In the genomic region with DNA sequence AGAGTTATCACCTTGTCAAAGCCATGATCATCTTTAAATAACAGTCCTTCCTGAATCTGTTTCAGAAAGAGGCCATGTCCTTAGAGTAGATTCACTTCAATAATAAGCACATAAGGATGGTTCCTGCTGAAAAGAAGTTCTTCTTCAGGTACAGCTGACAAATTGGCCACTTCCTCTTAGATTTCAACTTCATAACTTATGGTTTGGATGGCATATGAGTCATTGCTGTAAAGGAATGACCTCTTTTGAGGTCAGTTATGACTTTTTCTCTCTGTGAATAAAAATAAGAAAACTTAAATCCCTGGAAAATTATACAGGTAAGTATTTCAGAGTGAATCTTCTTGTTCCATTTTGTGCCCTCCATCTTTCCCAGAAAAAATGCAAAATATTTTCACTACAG, we compare ENCODE assay signal across 21 cellular contexts.
A peak's percentile ranks its signal among the peaks of the same experiment; 100 is the strongest.
DNase-seq lines count a peak whose midpoint lies in the region; ATAC-seq and TF ChIP-seq lines count a peak whose summit lies in the region.
"Had no signal": no experiment of that assay in that cellular context is flagged by ENCODE, and none has a peak within 500 bp of the region (broad histone marks: within the 10 kb centered on the region; RNA-seq: fewer than 3 reads in every experiment).

No MANE protein-coding gene starts in this region.

- H3K9me2 ChIP-seq in SK-N-SH = no peaks in the 10 kb centered on the region

- H3K36me3 ChIP-seq in SK-N-SH (replicated peaks in 1 of 2; ENCODE audit: control insufficient read depth in 1 of 2, insufficient read depth in 2 of 2, low read length in 1 of 2) (no peaks in the 10 kb centered on the region), testis (ENCODE audit: low read depth, missing control alignments) (no peaks in the 10 kb centered on the region)
- H3K36me3 ChIP-seq: BLaER1, left ventricle myocardium inferior, suprapubic skin had no signal

- H3K9me3 ChIP-seq in SK-N-SH (no peaks in the 10 kb centered on the region), testis (no peaks in the 10 kb centered on the region)
- H3K9me3 ChIP-seq: BLaER1, left ventricle myocardium inferior, mucosa of descending colon, suprapubic skin had no signal

- peak; percentile 36; the same call in 1 of the 3 replicates for ATAC-seq in SK-N-SH treated with all-trans-retinoic acid at 6 μM for 48 hours
- no peak for ATAC-seq in GM18861 (IDR thresholded peaks at IDR 0.05; ENCODE audit: unreplicated experiment)
- ATAC-seq: esophagus mucosa, mucosa of descending colon had no signal

- H3K27ac ChIP-seq in SK-N-SH (ENCODE audit: low read depth in 2 of 2, low read length in 1 of 2) (no peak overlapping the region), testis (no peak overlapping the region)
- H3K27ac ChIP-seq: BLaER1, left ventricle myocardium inferior, suprapubic skin had no signal

- no peak for TF ChIP-seq EP300 in SK-N-SH (IDR thresholded peaks at IDR 0.05; ENCODE audit: borderline replicate concordance in 1 of 2, low read depth in 1 of 2, low read length in 1 of 2)

- no peaks in the 10 kb centered on the region for H3K4me1 ChIP-seq in SK-N-SH (ENCODE audit: control insufficient read depth in 1 of 2, insufficient read depth in 2 of 2, low read depth in 1 of 2, low read length in 1 of 2)
- peaks cover 5% of the 10 kb centered on the region for H3K4me1 ChIP-seq in testis
- H3K4me1 ChIP-seq: BLaER1, suprapubic skin had no signal

- H3F3A ChIP-seq in SK-N-SH (replicated peaks; ENCODE audit: insufficient read depth) = no peaks in the 10 kb centered on the region

- intact Hi-C loops in testis (cut with DNase I; ENCODE audit: low total_unique reads) = no loop called here

- H3K4me3 ChIP-seq in SK-N-SH (ENCODE audit: low read depth in 2 of 2, low read length in 1 of 2) = no peak overlapping the region
- no peak overlapping the region for H3K4me3 ChIP-seq in testis
- H3K4me3 ChIP-seq: BLaER1, left ventricle myocardium inferior, mucosa of descending colon, suprapubic skin had no signal

- no peak overlapping the region for H2AFZ ChIP-seq in SK-N-SH (ENCODE audit: low read depth)

- POLR2A ChIA-PET in SK-N-SH (lab: Yijun Ruan, JAX) = no interaction called here

- DNase-seq in SK-N-SH (no peak), NOMO-1 treated with dmso at 0.1 percent for 144 hours (lab: John Stamatoyannopoulos, UW; ENCODE audit: unreplicated experiment) (peak; percentile 33), amniotic epithelial cell (ENCODE audit: low read depth) (peak; percentile 37), NCI-H2081 treated with DMSO at 0.1 percent for 48 hours (lab: John Stamatoyannopoulos, UW) (no peak), HuH-7.5 (ENCODE audit: low spot score) (no peak), testis (no peak)
- DNase-seq: 8988T; activated CD4-positive, alpha-beta T cell treated with anti-CD3 and anti-CD28 coated beads for 1 hour; caudate nucleus; H9; KG1; left ventricle myocardium inferior; mucosa of descending colon; NCI-H1436; SIG-M5; stimulated activated CD4-positive, alpha-beta T cell treated with anti-CD3 and anti-CD28 coated beads, Interleukin-12 subunit alpha, Interleukin-12 subunit beta, amount 100 ng/mL, for 4 hours had no signal

- no peak overlapping the region for H3K9ac ChIP-seq in SK-N-SH
- H3K9ac ChIP-seq: BLaER1 had no signal

- TF ChIP-seq POLR2A in testis (IDR thresholded peaks at IDR 0.05) = no peak

- CTCF ChIA-PET in SK-N-SH (lab: Yijun Ruan, JAX) = interaction anchor here (1.7 kb wide), 1 partner anchor 33 kb away, joined by 3 read pairs; no protein-coding TSS in a partner anchor

- no peaks in the 10 kb centered on the region for H3K27me3 ChIP-seq in SK-N-SH (ENCODE audit: insufficient read depth)
- H3K27me3 ChIP-seq in testis = no peaks in the 10 kb centered on the region
- H3K27me3 ChIP-seq: BLaER1, suprapubic skin had no signal

- H3K4me2 ChIP-seq in SK-N-SH = no peak overlapping the region
- H3K4me2 ChIP-seq: BLaER1 had no signal

- no peaks in the 10 kb centered on the region for H3K79me2 ChIP-seq in SK-N-SH (ENCODE audit: insufficient read depth)

- TF ChIP-seq CTCF in SK-N-SH (IDR thresholded peaks at IDR 0.05) (no peak), testis (IDR thresholded peaks at IDR 0.05) (no peak)

- no peaks in the 10 kb centered on the region for H4K20me1 ChIP-seq in SK-N-SH (ENCODE audit: insufficient read depth)
- H4K20me1 ChIP-seq: BLaER1 had no signal

- TF ChIP-seq RAD21 in SK-N-SH (IDR thresholded peaks at IDR 0.05; ENCODE audit: low read length) = no peak

TF ChIP-seq in SK-N-SH treated with all-trans-retinoic acid at 6 μM for 48 hours, 23 proteins besides CTCF, POLR2A, EP300 and RAD21:
- TF ChIP-seq ZFP3 (CRISPR knock-in tag; IDR thresholded peaks at IDR 0.05) (no peak), ESRRG (CRISPR knock-in tag; IDR thresholded peaks at IDR 0.05) (no peak), ZNF70 (CRISPR knock-in tag; IDR thresholded peaks at IDR 0.05) (no peak), ZFP30 (CRISPR knock-in tag; IDR thresholded peaks at IDR 0.05) (no peak), RARB (CRISPR knock-in tag; IDR thresholded peaks at IDR 0.05) (no peak), ARNTL (CRISPR knock-in tag; IDR thresholded peaks at IDR 0.05; ENCODE audit: borderline replicate concordance, low read depth) (no peak), OSR1 (CRISPR knock-in tag; IDR thresholded peaks at IDR 0.05) (no peak), ZNF565 (CRISPR knock-in tag; conservative IDR thresholded peaks at IDR 0.05; ENCODE audit: low read depth) (no peak), ISL1 (CRISPR knock-in tag; IDR thresholded peaks at IDR 0.05) (no peak), TCF4 (CRISPR knock-in tag; IDR thresholded peaks at IDR 0.05; ENCODE audit: borderline replicate concordance) (no peak), CSDC2 (CRISPR knock-in tag; IDR thresholded peaks at IDR 0.05) (no peak), TOX (CRISPR knock-in tag; IDR thresholded peaks at IDR 0.05; ENCODE audit: borderline replicate concordance) (no peak), GLIS3 (CRISPR knock-in tag; IDR thresholded peaks at IDR 0.05) (no peak), ZNF8 (CRISPR knock-in tag; IDR thresholded peaks at IDR 0.05) (no peak)
- TF ChIP-seq, protein P1, sequence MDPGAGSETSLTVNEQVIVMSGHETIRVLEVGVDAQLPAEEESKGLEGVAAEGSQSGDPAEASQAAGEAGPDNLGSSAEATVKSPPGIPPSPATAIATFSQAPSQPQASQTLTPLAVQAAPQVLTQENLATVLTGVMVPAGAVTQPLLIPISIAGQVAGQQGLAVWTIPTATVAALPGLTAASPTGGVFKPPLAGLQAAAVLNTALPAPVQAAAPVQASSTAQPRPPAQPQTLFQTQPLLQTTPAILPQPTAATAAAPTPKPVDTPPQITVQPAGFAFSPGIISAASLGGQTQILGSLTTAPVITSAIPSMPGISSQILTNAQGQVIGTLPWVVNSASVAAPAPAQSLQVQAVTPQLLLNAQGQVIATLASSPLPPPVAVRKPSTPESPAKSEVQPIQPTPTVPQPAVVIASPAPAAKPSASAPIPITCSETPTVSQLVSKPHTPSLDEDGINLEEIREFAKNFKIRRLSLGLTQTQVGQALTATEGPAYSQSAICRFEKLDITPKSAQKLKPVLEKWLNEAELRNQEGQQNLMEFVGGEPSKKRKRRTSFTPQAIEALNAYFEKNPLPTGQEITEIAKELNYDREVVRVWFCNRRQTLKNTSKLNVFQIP (CRISPR knock-in tag; IDR thresholded peaks at IDR 0.05; ENCODE audit: borderline replicate concordance, low read depth) = no peak

TF ChIP-seq in SK-N-SH, 30 proteins besides CTCF, POLR2A, EP300 and RAD21 (continues in another document):
- TF ChIP-seq, protein P2, sequence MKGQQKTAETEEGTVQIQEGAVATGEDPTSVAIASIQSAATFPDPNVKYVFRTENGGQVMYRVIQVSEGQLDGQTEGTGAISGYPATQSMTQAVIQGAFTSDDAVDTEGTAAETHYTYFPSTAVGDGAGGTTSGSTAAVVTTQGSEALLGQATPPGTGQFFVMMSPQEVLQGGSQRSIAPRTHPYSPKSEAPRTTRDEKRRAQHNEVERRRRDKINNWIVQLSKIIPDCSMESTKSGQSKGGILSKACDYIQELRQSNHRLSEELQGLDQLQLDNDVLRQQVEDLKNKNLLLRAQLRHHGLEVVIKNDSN (IDR thresholded peaks at IDR 0.05; ENCODE audit: borderline replicate concordance, low read depth) = no peak
- TF ChIP-seq FOXM1 (IDR thresholded peaks at IDR 0.05; ENCODE audit: low read depth) = no peak
- TF ChIP-seq FOXJ3 (CRISPR knock-in tag; IDR thresholded peaks at IDR 0.05) = no peak
- no peak for TF ChIP-seq RXRA (IDR thresholded peaks at IDR 0.05; ENCODE audit: borderline replicate concordance, low read depth)
- no peak for TF ChIP-seq JUND (IDR thresholded peaks at IDR 0.05)
- no peak for TF ChIP-seq GABPA (IDR thresholded peaks at IDR 0.05; ENCODE audit: low read depth)
- TF ChIP-seq, protein P3, sequence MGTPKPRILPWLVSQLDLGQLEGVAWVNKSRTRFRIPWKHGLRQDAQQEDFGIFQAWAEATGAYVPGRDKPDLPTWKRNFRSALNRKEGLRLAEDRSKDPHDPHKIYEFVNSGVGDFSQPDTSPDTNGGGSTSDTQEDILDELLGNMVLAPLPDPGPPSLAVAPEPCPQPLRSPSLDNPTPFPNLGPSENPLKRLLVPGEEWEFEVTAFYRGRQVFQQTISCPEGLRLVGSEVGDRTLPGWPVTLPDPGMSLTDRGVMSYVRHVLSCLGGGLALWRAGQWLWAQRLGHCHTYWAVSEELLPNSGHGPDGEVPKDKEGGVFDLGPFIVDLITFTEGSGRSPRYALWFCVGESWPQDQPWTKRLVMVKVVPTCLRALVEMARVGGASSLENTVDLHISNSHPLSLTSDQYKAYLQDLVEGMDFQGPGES (IDR thresholded peaks at IDR 0.05; ENCODE audit: low read depth, low read length) = no peak
- TF ChIP-seq, protein P4, sequence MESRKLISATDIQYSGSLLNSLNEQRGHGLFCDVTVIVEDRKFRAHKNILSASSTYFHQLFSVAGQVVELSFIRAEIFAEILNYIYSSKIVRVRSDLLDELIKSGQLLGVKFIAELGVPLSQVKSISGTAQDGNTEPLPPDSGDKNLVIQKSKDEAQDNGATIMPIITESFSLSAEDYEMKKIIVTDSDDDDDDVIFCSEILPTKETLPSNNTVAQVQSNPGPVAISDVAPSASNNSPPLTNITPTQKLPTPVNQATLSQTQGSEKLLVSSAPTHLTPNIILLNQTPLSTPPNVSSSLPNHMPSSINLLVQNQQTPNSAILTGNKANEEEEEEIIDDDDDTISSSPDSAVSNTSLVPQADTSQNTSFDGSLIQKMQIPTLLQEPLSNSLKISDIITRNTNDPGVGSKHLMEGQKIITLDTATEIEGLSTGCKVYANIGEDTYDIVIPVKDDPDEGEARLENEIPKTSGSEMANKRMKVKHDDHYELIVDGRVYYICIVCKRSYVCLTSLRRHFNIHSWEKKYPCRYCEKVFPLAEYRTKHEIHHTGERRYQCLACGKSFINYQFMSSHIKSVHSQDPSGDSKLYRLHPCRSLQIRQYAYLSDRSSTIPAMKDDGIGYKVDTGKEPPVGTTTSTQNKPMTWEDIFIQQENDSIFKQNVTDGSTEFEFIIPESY (IDR thresholded peaks at IDR 0.05; ENCODE audit: borderline replicate concordance, low read depth) = no peak
- TF ChIP-seq MEF2A (IDR thresholded peaks at IDR 0.05; ENCODE audit: borderline replicate concordance, low read depth) = no peak
- TF ChIP-seq SIN3A (IDR thresholded peaks at IDR 0.05; ENCODE audit: borderline replicate concordance, low read depth, low read length) = no peak
- TF ChIP-seq ELF1 (IDR thresholded peaks at IDR 0.05) = no peak

Comparison
In these comparisons a context has a peak if more than half of its experiments do, and no peak if none do; other contexts are left out.
1. DNase-seq: peak in NOMO-1 treated with dmso at 0.1 percent for 144 hours (single experiment) and amniotic epithelial cell (single experiment); none in SK-N-SH (single experiment), NCI-H2081 treated with DMSO at 0.1 percent for 48 hours (single experiment), HuH-7.5 (single experiment) and testis (single experiment).